15 cellular contexts compared by ENCODE assay signal in the genomic region with DNA sequence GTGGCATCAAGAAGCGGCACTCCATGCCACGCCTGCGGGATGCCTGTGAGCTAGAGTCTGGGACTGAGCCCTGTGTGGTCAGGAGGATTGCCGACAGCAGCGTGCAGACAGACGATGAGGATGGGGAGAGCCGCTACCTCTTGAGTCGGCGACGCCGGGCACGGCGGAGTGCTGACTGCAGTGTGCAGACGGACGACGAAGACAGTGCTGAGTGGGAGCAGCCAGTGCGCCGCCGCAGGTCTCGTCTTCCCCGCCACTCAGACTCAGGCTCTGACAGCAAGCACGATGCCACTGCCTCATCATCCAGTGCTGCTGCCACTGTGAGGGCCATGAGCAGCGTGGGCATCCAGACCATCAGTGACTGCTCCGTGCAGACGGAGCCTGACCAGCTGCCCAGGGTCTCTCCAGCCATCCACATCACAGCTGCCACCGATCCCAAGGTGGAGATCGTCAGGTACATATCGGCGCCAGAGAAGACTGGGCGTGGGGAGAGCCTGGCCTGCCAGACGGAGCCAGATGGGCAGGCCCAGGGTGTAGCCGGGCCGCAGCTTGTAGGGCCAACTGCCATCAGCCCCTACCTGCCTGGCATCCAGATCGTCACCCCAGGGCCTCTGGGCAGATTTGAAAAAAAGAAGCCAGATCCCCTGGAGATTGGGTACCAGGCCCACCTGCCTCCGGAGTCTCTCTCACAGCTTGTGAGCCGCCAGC.
"Had no signal": no experiment of that assay in that cellular context is flagged by ENCODE, and none has a peak within 500 bp of the region (broad histone marks: within the 10 kb centered on the region; RNA-seq: fewer than 3 reads in every experiment).

No MANE protein-coding gene starts in this region.

- H3K27ac ChIP-seq: heart right ventricle, suprapubic skin, tibial nerve, VCaP had no signal

- ATAC-seq: activated naive CD4-positive, alpha-beta T cell treated with anti-CD3 and anti-CD28 coated beads, Interleukin-2, amount 50 U/mL, for 72 hours; activated T-cell treated with anti-CD3 and anti-CD28 coated beads, Interleukin-2, amount 50 U/mL, for 72 hours; heart right ventricle; naive thymus-derived CD4-positive, alpha-beta T cell had no signal

- H3K4me3 Mint-ChIP-seq: activated T-cell treated with anti-CD3 and anti-CD28 coated beads, Interleukin-2, amount 50 U/mL, for 72 hours; mesothelial cell of epicardium; naive thymus-derived CD4-positive, alpha-beta T cell had no signal

- H3K9me3 ChIP-seq: heart right ventricle, suprapubic skin, tibial nerve had no signal

- H3K27me3 ChIP-seq: heart right ventricle, tibial nerve had no signal

- H3K4me1 Mint-ChIP-seq: mesothelial cell of epicardium; naive thymus-derived CD4-positive, alpha-beta T cell had no signal

- H3K27ac Mint-ChIP-seq: activated naive CD4-positive, alpha-beta T cell treated with anti-CD3 and anti-CD28 coated beads, Interleukin-2, amount 50 U/mL, for 72 hours; activated T-cell treated with anti-CD3 and anti-CD28 coated beads, Interleukin-2, amount 50 U/mL, for 72 hours; mesothelial cell of epicardium; naive thymus-derived CD4-positive, alpha-beta T cell had no signal

- H3K36me3 ChIP-seq: suprapubic skin had no signal

- H3K36me3 Mint-ChIP-seq: activated naive CD4-positive, alpha-beta T cell treated with anti-CD3 and anti-CD28 coated beads, Interleukin-2, amount 50 U/mL, for 72 hours; mesothelial cell of epicardium; naive thymus-derived CD4-positive, alpha-beta T cell had no signal

- DNase-seq: activated CD4-positive, alpha-beta T cell treated with anti-CD3 and anti-CD28 coated beads for 4 hours; activated CD4-positive, alpha-beta T cell treated with anti-CD3 and anti-CD28 coated beads, Interleukin-2, amount 50 U/mL, for 4 hours; activated naive CD4-positive, alpha-beta T cell; activated T-cell treated with anti-CD3 and anti-CD28 coated beads for 4 hours; activated T-cell treated with anti-CD3 and anti-CD28 coated beads, Interleukin-2, amount 50 U/mL, for 72 hours; cortex of kidney; heart right ventricle; naive thymus-derived CD4-positive, alpha-beta T cell; right cardiac atrium; stimulated activated naive CD4-positive, alpha-beta T cell had no signal

- H3K4me1 ChIP-seq: heart right ventricle, suprapubic skin, tibial nerve had no signal

- H3K9me3 Mint-ChIP-seq: activated naive CD4-positive, alpha-beta T cell treated with anti-CD3 and anti-CD28 coated beads, Interleukin-2, amount 50 U/mL, for 72 hours; activated T-cell treated with anti-CD3 and anti-CD28 coated beads, Interleukin-2, amount 50 U/mL, for 72 hours; mesothelial cell of epicardium; naive thymus-derived CD4-positive, alpha-beta T cell had no signal

- H3K4me3 ChIP-seq: heart right ventricle, suprapubic skin, tibial nerve had no signal
